25 cellular contexts compared by ENCODE assay signal in the genomic region with DNA sequence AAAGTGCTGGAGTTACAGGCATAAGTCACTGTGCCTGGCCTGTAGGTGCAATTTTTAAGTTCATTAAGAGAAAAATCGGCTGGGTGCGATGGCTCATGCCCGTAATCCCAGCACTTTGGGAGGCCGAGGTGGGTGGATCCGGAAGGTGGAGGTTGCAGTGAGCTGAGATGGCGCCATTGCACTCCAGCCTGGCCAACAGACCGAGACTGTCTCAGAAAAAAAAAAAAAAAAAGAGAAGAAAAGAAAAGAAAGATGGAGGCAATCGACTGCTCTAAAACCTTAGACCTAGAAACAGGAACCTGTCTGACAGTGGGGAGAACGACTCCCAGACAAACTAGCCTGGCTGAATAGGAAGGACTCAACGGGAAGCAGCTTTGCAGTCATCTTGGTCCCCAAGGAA. TPM values are rescaled to one million over a fixed set of nuclear protein-coding genes. Genes with fewer than 3 reads are reported as not detected.
"Had no signal": no experiment of that assay in that cellular context is flagged by ENCODE, and none has a peak within 500 bp of the region (broad histone marks: within the 10 kb centered on the region; RNA-seq: fewer than 3 reads in every experiment).

No MANE protein-coding gene starts in this region.

- H3K9me3 ChIP-seq: stomach, suprapubic skin, tibial nerve had no signal

- DNase-seq: activated CD4-positive, alpha-beta T cell treated with anti-CD3 and anti-CD28 coated beads for 4 hours; activated CD4-positive, alpha-beta T cell treated with anti-CD3 and anti-CD28 coated beads, Interleukin-2, amount 50 U/mL, for 48 hours; activated CD4-positive, CD25-positive, alpha-beta regulatory T cell; activated gamma-delta T cell; activated naive CD4-positive, alpha-beta T cell treated with anti-CD3 and anti-CD28 coated beads, Interleukin-2, amount 50 U/mL, for 16 hours; activated naive CD8-positive, alpha-beta T cell treated with anti-CD3 and anti-CD28 coated beads, Interleukin-2, amount 50 U/mL, for 24 hours; activated T-cell treated with anti-CD3 and anti-CD28 coated beads, Interleukin-2, amount 50 U/mL, for 48 hours; anterior cingulate cortex; dermis blood vessel endothelial cell; effector CD8-positive, alpha-beta T cell; foreskin keratinocyte; immature natural killer cell; naive thymus-derived CD4-positive, alpha-beta T cell; occipital lobe; small intestine; stimulated activated CD4-positive, alpha-beta T cell treated with anti-CD3 and anti-CD28 coated beads, Interleukin-2, amount 100 ng/mL, for 24 hours; stomach; T1000 had no signal

- H3K4me1 ChIP-seq: foreskin keratinocyte, stomach, suprapubic skin, tibial nerve had no signal

- H3K27ac ChIP-seq: foreskin keratinocyte, stomach, suprapubic skin, tibial nerve had no signal

- FAIRE-seq: small intestine, urothelium cell line had no signal

- H3K36me3 ChIP-seq: stomach, suprapubic skin, tibial nerve had no signal

- ATAC-seq: activated naive CD8-positive, alpha-beta T cell treated with anti-CD3 and anti-CD28 coated beads, Interleukin-2, amount 50 U/mL, for 24 hours; foreskin keratinocyte; left lobe of liver; naive thymus-derived CD4-positive, alpha-beta T cell; sciatic nerve; stimulated activated effector memory CD8-positive, alpha-beta T cell treated with anti-CD3 and anti-CD28 coated beads, Interleukin-12 subunit alpha, Interleukin-12 subunit beta, amount 100 ng/mL, for 72 hours had no signal

- H3K27me3 ChIP-seq: foreskin keratinocyte, stomach, suprapubic skin, tibial nerve had no signal

- H3K4me3 ChIP-seq: lung, stomach, suprapubic skin, tibial nerve had no signal

RNA-seq across cellular contexts. Expression of a gene that starts 13.6 kb away (rescaled TPM):
- polyA plus RNA-seq: immature natural killer cell had no signal
